Comparison of ENCODE assay signal across 10 cellular contexts in genomic region chr11:129023968-129024676, GRCh38.
DNase-seq lines count a peak whose midpoint lies in the region; ATAC-seq and TF ChIP-seq lines count a peak whose summit lies in the region.
"Had no signal": no experiment of that assay in that cellular context is flagged by ENCODE, and none has a peak within 500 bp of the region (broad histone marks: within the 10 kb centered on the region; RNA-seq: fewer than 3 reads in every experiment).

No MANE protein-coding gene starts in this region.

- TF ChIP-seq POLR2A in Peyer's patch (IDR thresholded peaks at IDR 0.05) (peak; percentile 84), stomach (IDR thresholded peaks at IDR 0.05) (peak in 1 of 4 donors; percentile 41)

- H3K4me1 Mint-ChIP-seq in activated CD4-positive, alpha-beta T cell treated with anti-CD3 and anti-CD28 coated beads, Interleukin-2, amount 10 ng/mL, durations not matched to agents 7 days and 5 days = peaks cover 29% of the 10 kb centered on the region
- H3K4me1 Mint-ChIP-seq: central memory CD8-positive, alpha-beta T cell had no signal

- H3K9me3 ChIP-seq in Peyer's patch (no peaks in the 10 kb centered on the region), stomach (no peaks in the 10 kb centered on the region)

- peak; percentile 31 for DNase-seq in activated CD4-positive, alpha-beta T cell treated with anti-CD3 and anti-CD28 coated beads, Interleukin-2, amount 10 ng/mL, durations not matched to agents 7 days and 5 days
- no peak for DNase-seq in activated CD4-positive, alpha-beta T cell treated with anti-CD3 and anti-CD28 coated beads for 48 hours
- DNase-seq in Peyer's patch = peak in 2 of 3 donors; percentile 72 to 82
- peak; percentile 22 for DNase-seq in iPS DF 4.7 (ENCODE audit: extremely low read depth, low spot score)
- DNase-seq in stomach = peak; percentile 82
- DNase-seq in NCI-H1436 (lab: John Stamatoyannopoulos, UW) = no peak
- DNase-seq in midbrain (lab: John Stamatoyannopoulos, UW) = no peak
- DNase-seq: naive B cell had no signal

- peak overlapping the region in 2 of 4 donors; percentile 40 to 77 for H3K27ac ChIP-seq in Peyer's patch
- peak overlapping the region; percentile 55 to 86 (median 69) for H3K27ac ChIP-seq in stomach

- no peak for ATAC-seq in HG03439 (IDR thresholded peaks at IDR 0.05; ENCODE audit: unreplicated experiment)

- no peak overlapping the region for H3K27ac Mint-ChIP-seq in activated CD4-positive, alpha-beta T cell treated with anti-CD3 and anti-CD28 coated beads, Interleukin-2, amount 10 ng/mL, durations not matched to agents 7 days and 5 days

- POLR2A ChIA-PET in activated CD4-positive, alpha-beta T cell treated with anti-CD3 and anti-CD28 coated beads, Interleukin-2, amount 10 ng/mL, durations not matched to agents 7 days and 5 days (lab: Charles Lee) = no interaction called here

- WGBS in stomach, 5 donors = 17 to 29% (median 21%) methylated on average over 2 of the region's 2 CpGs

- TF ChIP-seq EP300 in stomach (IDR thresholded peaks at IDR 0.05) = no peak

- no peak for TF ChIP-seq CTCF in Peyer's patch (IDR thresholded peaks at IDR 0.05)
- no peak for TF ChIP-seq CTCF in stomach (IDR thresholded peaks at IDR 0.05)

- H3K9me3 Mint-ChIP-seq in activated CD4-positive, alpha-beta T cell treated with anti-CD3 and anti-CD28 coated beads, Interleukin-2, amount 10 ng/mL, durations not matched to agents 7 days and 5 days = no peaks in the 10 kb centered on the region
- H3K9me3 Mint-ChIP-seq: central memory CD8-positive, alpha-beta T cell; naive B cell had no signal

- intact Hi-C loops in stomach (cut with DNase I; ENCODE audit: low total_unique reads) = no loop called here

- H3K27me3 Mint-ChIP-seq in activated CD4-positive, alpha-beta T cell treated with anti-CD3 and anti-CD28 coated beads, Interleukin-2, amount 10 ng/mL, durations not matched to agents 7 days and 5 days = no peaks in the 10 kb centered on the region
- H3K27me3 Mint-ChIP-seq: naive B cell had no signal

- CTCF ChIA-PET in activated CD4-positive, alpha-beta T cell treated with anti-CD3 and anti-CD28 coated beads, Interleukin-2, amount 10 ng/mL, durations not matched to agents 7 days and 5 days (lab: Charles Lee) = interaction anchor here (0.7 kb wide), 1 partner anchor 10 kb away, joined by 5 read pairs; no protein-coding TSS in a partner anchor

- H3K36me3 Mint-ChIP-seq in activated CD4-positive, alpha-beta T cell treated with anti-CD3 and anti-CD28 coated beads, Interleukin-2, amount 10 ng/mL, durations not matched to agents 7 days and 5 days (ENCODE audit: low read depth) = no peaks in the 10 kb centered on the region

- H3K4me3 ChIP-seq in Peyer's patch = peak overlapping the region in 3 of 4 donors; percentile 12 to 55 (median 36)
- H3K4me3 ChIP-seq in stomach = peak overlapping the region; percentile 7 to 37 (median 30)

- no peaks in the 10 kb centered on the region for H3K27me3 ChIP-seq in Peyer's patch
- no peaks in the 10 kb centered on the region for H3K27me3 ChIP-seq in stomach

- H3K4me1 ChIP-seq in Peyer's patch (no peaks in the 10 kb centered on the region), stomach (peaks cover 0 to 24% (median 11%) of the 10 kb centered on the region in 4 donors)

- H3K4me3 Mint-ChIP-seq in activated CD4-positive, alpha-beta T cell treated with anti-CD3 and anti-CD28 coated beads, Interleukin-2, amount 10 ng/mL, durations not matched to agents 7 days and 5 days = peak overlapping the region; percentile 37
- H3K4me3 Mint-ChIP-seq: central memory CD8-positive, alpha-beta T cell; naive B cell had no signal

- H3K36me3 ChIP-seq in Peyer's patch (no peaks in the 10 kb centered on the region), stomach (no peaks in the 10 kb centered on the region)

Comparison
In these comparisons a context has a peak if more than half of its experiments do, and no peak if none do; other contexts are left out.
1. DNase-seq: peak in activated CD4-positive, alpha-beta T cell treated with anti-CD3 and anti-CD28 coated beads, Interleukin-2, amount 10 ng/mL, durations not matched to agents 7 days and 5 days (single experiment), Peyer's patch (2 of 3), iPS DF 4.7 (single experiment) and stomach (single experiment); none in activated CD4-positive, alpha-beta T cell treated with anti-CD3 and anti-CD28 coated beads for 48 hours (single experiment), NCI-H1436 (single experiment) and midbrain (single experiment).